In the genomic region with DNA sequence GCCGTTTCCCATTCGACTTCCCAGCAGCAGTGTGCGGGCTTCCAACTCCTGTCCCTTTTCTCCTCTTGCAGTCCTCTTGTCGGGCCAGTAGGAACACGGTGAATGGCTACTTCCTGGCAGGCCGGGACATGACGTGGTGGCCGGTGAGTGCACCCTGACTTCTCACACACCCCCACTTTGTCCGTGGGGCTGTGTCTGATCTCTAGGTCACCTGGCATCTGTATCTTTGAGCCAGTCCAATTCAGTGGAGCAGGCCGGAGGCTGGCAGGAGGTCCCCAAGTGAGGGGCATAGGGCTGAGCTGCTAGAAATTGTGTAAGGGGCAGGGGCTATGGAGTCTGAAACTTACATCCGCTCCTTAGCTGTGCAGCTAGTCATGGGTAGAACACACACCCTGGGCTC, we compare ENCODE assay signal across 30 cellular contexts. TPM values are rescaled to one million over a fixed set of nuclear protein-coding genes. Genes with fewer than 3 reads are reported as not detected.
DNase-seq lines count a peak whose midpoint lies in the region; ATAC-seq and TF ChIP-seq lines count a peak whose summit lies in the region.
"Had no signal": no experiment of that assay in that cellular context is flagged by ENCODE, and none has a peak within 500 bp of the region (broad histone marks: within the 10 kb centered on the region; RNA-seq: fewer than 3 reads in every experiment).

No MANE protein-coding gene starts in this region.

- intact Hi-C loops in right cardiac atrium (cut with DNase I), result no loop called here
- intact Hi-C loops in heart right ventricle (cut with DNase I), result no loop called here

- H3K4me1 ChIP-seq in right cardiac atrium (ENCODE audit: control insufficient read depth, insufficient read depth, low read length), result no peaks in the 10 kb centered on the region
- peaks cover 0 to 6% (median 0%) of the 10 kb centered on the region in 9 donors for H3K4me1 ChIP-seq in heart right ventricle
- H3K4me1 ChIP-seq: HAP-1 had no signal

- H3K9me3 ChIP-seq in right cardiac atrium (ENCODE audit: control insufficient read depth, low read length) (no peaks in the 10 kb centered on the region), heart right ventricle (no peaks in the 10 kb centered on the region)
- H3K9me3 ChIP-seq: HAP-1 had no signal

- H3K27me3 ChIP-seq in right cardiac atrium (ENCODE audit: control insufficient read depth, insufficient read depth) (no peaks in the 10 kb centered on the region), heart right ventricle (no peaks in the 10 kb centered on the region)

- H3K27ac ChIP-seq in right cardiac atrium (ENCODE audit: low read length), result no peak overlapping the region
- no peak overlapping the region for H3K27ac ChIP-seq in heart right ventricle
- H3K27ac ChIP-seq: GM23248, SK-N-MC had no signal

- peaks cover 5% of the 10 kb centered on the region for H3K4me1 Mint-ChIP-seq in chondrocyte (ENCODE audit: low read depth)
- peaks cover 28% of the 10 kb centered on the region for H3K4me1 Mint-ChIP-seq in nephron progenitor cell

- H3K9me3 Mint-ChIP-seq in chondrocyte (ENCODE audit: low read depth), result no peaks in the 10 kb centered on the region
- H3K9me3 Mint-ChIP-seq in nephron progenitor cell, result no peaks in the 10 kb centered on the region
- H3K9me3 Mint-ChIP-seq: CD8-positive, alpha-beta memory T cell; HFFc6 had no signal

- no peak overlapping the region for H3K27ac Mint-ChIP-seq in chondrocyte (ENCODE audit: unreplicated experiment)
- peak overlapping the region; percentile 73 for H3K27ac Mint-ChIP-seq in nephron progenitor cell
- H3K27ac Mint-ChIP-seq: HFFc6 had no signal

- no peaks in the 10 kb centered on the region for H3K36me3 ChIP-seq in heart right ventricle
- H3K36me3 ChIP-seq: HAP-1 had no signal

- 87% methylated on average over 11 of the region's 11 CpGs for WGBS in right cardiac atrium
- 85 to 89% methylated on average over 11 of the region's 11 CpGs for WGBS in heart right ventricle, 2 donors

- ATAC-seq in right cardiac atrium, result no peak
- no peak for ATAC-seq in heart right ventricle
- no peak for ATAC-seq in GM18909 (IDR thresholded peaks at IDR 0.05; ENCODE audit: poor library complexity, unreplicated experiment)
- ATAC-seq: K562 had no signal

- DNase-seq in right cardiac atrium (peak in 2 of 3 donors; percentile 23 to 25), heart right ventricle (no peak), chondrocyte (ENCODE audit: low spot score) (peak; percentile 43), nephron progenitor cell (no peak), foreskin fibroblast (no peak), NCI-H526 (lab: John Stamatoyannopoulos, UW) (no peak)
- DNase-seq: AML-193, C1 segment of cervical spinal cord, DMS 273 treated with DMSO at 0.1 percent for 48 hours, DMS79 treated with DMSO at 0.1 percent for 48 hours, GF-D8, GM23248, HFFc6, Kasumi-1, MV-4-11, NCI-H1105 treated with DMSO at 0.1 percent for 48 hours, NCI-H146, NCI-H1930, NCI-H2107, NCI-H446 treated with DMSO at 0.1 percent for 48 hours, NCI-H526 treated with DMSO at 0.1 percent for 48 hours, RPMI8226, SHP77 treated with DMSO at 0.1 percent for 48 hours had no signal

- H3K4me3 ChIP-seq in right cardiac atrium (ENCODE audit: low read length) (no peak overlapping the region), heart right ventricle (no peak overlapping the region), foreskin fibroblast (ENCODE audit: low read depth in 1 of 2, low read length in 2 of 2) (no peak overlapping the region)
- H3K4me3 ChIP-seq: GM23248, HAP-1, K562, SK-N-MC had no signal

- TF ChIP-seq CTCF in heart right ventricle (IDR thresholded peaks at IDR 0.05) (no peak), chondrocyte (IDR thresholded peaks at IDR 0.05) (no peak), nephron progenitor cell (IDR thresholded peaks at IDR 0.05) (no peak), foreskin fibroblast (IDR thresholded peaks at IDR 0.05; ENCODE audit: low read depth, low read length) (no peak)

- H3K4me3 Mint-ChIP-seq in chondrocyte (ENCODE audit: unreplicated experiment) (no peak overlapping the region), nephron progenitor cell (no peak overlapping the region)
- H3K4me3 Mint-ChIP-seq: CD8-positive, alpha-beta memory T cell; HFFc6 had no signal

- H3K27me3 Mint-ChIP-seq in chondrocyte (ENCODE audit: low read depth) (no peaks in the 10 kb centered on the region), nephron progenitor cell (ENCODE audit: low read depth, poor library complexity) (peaks cover 9% of the 10 kb centered on the region)

- H3K36me3 Mint-ChIP-seq in chondrocyte (ENCODE audit: low read depth) (no peaks in the 10 kb centered on the region), nephron progenitor cell (ENCODE audit: low read depth) (no peaks in the 10 kb centered on the region)
- H3K36me3 Mint-ChIP-seq: CD8-positive, alpha-beta memory T cell had no signal

RNA-seq across cellular contexts. Expression of a gene that starts 6.6 kb away (rescaled TPM):
- total RNA-seq in right cardiac atrium, result 1 to 10 TPM in 2 of 4 donors, under 1 TPM in 2; 0.17 to 2.3 (median 1.3) TPM
- polyA plus RNA-seq in right cardiac atrium, result 0.61 TPM
- under 1 TPM in 4 of 10 donors, not detected in 6; 0.09 to 0.19 (median 0.12) TPM for total RNA-seq in heart right ventricle
- polyA plus RNA-seq in heart right ventricle, result under 1 TPM; 0.06 to 0.07 TPM
- not detected in 3 replicates for total RNA-seq in chondrocyte
- total RNA-seq: CD8-positive, alpha-beta memory T cell; GM23248; HFFc6; M059J had no signal
- polyA plus RNA-seq: AG04450; CD8-positive, alpha-beta memory T cell had no signal

RNA-seq across cellular contexts. Expression of a gene that starts 46.0 kb away (rescaled TPM):
- total RNA-seq in right cardiac atrium, result 10 to 100 TPM; 27.7 to 40.2 (median 30.3) TPM
- 18.7 TPM for polyA plus RNA-seq in right cardiac atrium
- total RNA-seq in heart right ventricle, result 1 to 10 TPM in 9 of 10 donors, under 1 TPM in 1; 0.96 to 4.0 (median 1.7) TPM
- polyA plus RNA-seq in heart right ventricle, result 1 to 10 TPM; 1.1 to 5.5 TPM
- 3.4 to 9.4 TPM (median 8.2 TPM) in 3 replicates for total RNA-seq in chondrocyte

Comparison
In these comparisons a context has a peak if more than half of its experiments do, and no peak if none do; other contexts are left out.
1. DNase-seq: peak in right cardiac atrium (2 of 3) and chondrocyte (single experiment); none in heart right ventricle (0 of 2), nephron progenitor cell (single experiment), foreskin fibroblast (0 of 2) and NCI-H526 (0 of 2).